ENCODE assay signal across 35 cellular contexts in the genomic region with DNA sequence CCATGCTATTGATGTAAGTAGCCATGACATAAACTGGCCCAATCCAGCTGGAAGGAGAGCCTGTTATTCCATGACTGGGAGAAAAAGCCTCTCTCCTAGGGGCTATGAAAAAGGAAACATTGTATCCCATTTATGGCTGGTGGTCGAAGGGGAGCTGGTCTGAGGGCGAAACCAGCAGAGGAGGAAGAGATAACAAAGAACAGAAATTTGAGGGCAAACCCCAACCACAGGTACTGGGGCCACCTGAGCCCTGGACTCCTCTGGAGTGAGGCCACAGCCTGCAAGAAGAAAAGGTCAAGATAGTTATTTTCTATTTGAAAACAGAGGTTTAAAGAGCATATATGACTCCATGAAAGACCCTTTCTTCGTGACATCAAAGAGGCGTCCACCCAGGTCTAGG.
DNase-seq lines count a peak whose midpoint lies in the region; ATAC-seq and TF ChIP-seq lines count a peak whose summit lies in the region.
"Had no signal": no experiment of that assay in that cellular context is flagged by ENCODE, and none has a peak within 500 bp of the region (broad histone marks: within the 10 kb centered on the region; RNA-seq: fewer than 3 reads in every experiment).

No MANE protein-coding gene starts in this region.

- no peak overlapping the region for H3K27ac Mint-ChIP-seq in activated naive CD4-positive, alpha-beta T cell treated with anti-CD3 and anti-CD28 coated beads for 36 hours
- H3K27ac Mint-ChIP-seq in type B pancreatic cell = no peak overlapping the region
- H3K27ac Mint-ChIP-seq: B cell; CD4-positive, alpha-beta memory T cell; CD4-positive, alpha-beta T cell; CD4-positive, CD25-positive, alpha-beta regulatory T cell; CD8-positive, alpha-beta memory T cell; CD8-positive, alpha-beta T cell had no signal

- H3K27ac ChIP-seq in esophagus muscularis mucosa (replicated peaks in 1 of 4) (no peak overlapping the region), mesendoderm (ENCODE audit: low read depth, low read length) (no peak overlapping the region), neuronal stem cell (replicated peaks; ENCODE audit: low read length) (no peak overlapping the region), thyroid gland (peak overlapping the region in 2 of 3 donors; percentile 41 to 48)
- H3K27ac ChIP-seq: 22Rv1; A549; BLaER1; BLaER1 treated with 17β-estradiol and CSF1 and Interleukin-3, amounts not matched to agents 10 nM and 100 nM; C4-2B had no signal

- no peaks in the 10 kb centered on the region for H3K4me1 ChIP-seq in esophagus muscularis mucosa
- peaks cover 10% of the 10 kb centered on the region for H3K4me1 ChIP-seq in mesendoderm (ENCODE audit: control insufficient read depth, low read depth, low read length)
- peaks cover 0 to 4% of the 10 kb centered on the region in 2 donors for H3K4me1 ChIP-seq in neuronal stem cell (ENCODE audit: control insufficient read depth in 2 of 2, insufficient read depth in 1 of 2, low read depth in 1 of 2, low read length in 2 of 2)
- peaks cover 8 to 11% of the 10 kb centered on the region in 2 donors for H3K4me1 ChIP-seq in thyroid gland
- H3K4me1 ChIP-seq: A549, BE2C, BLaER1 had no signal

- WGBS in esophagus muscularis mucosa = 93% methylated on average over 4 of the region's 4 CpGs
- no CpG with 5 or more reads among the region's 4 CpGs for WGBS in mesendoderm (ENCODE audit: extremely low coverage, insufficient coverage, low lambda C conversion rate)
- WGBS in neuronal stem cell (ENCODE audit: extremely low coverage in 2 of 2, insufficient read length in 2 of 2, insufficient replicate concordance in 1 of 2), 2 donors = no CpG with 5 or more reads among the region's 4 CpGs
- WGBS in thyroid gland, 2 donors = 95% methylated on average over 4 of the region's 4 CpGs

- H3K23ac ChIP-seq in mesendoderm (ENCODE audit: low read length) (no peak overlapping the region), neuronal stem cell (ENCODE audit: low read depth, low read length, poor library complexity) (no peak overlapping the region)

- H2BK12ac ChIP-seq in neuronal stem cell (ENCODE audit: low read length) = no peak overlapping the region

- TF ChIP-seq EP300 in esophagus muscularis mucosa (IDR thresholded peaks at IDR 0.05) = no peak

- no peak for TF ChIP-seq CTCF in esophagus muscularis mucosa (IDR thresholded peaks at IDR 0.05)
- TF ChIP-seq CTCF in thyroid gland (IDR thresholded peaks at IDR 0.05) = no peak
- TF ChIP-seq CTCF in type B pancreatic cell (conservative IDR thresholded peaks at IDR 0.05) = no peak

- H2BK15ac ChIP-seq in mesendoderm (replicated peaks; ENCODE audit: low read depth) (peak overlapping the region; percentile 25), neuronal stem cell (ENCODE audit: low read length) (no peak overlapping the region)

- H4K8ac ChIP-seq in mesendoderm (ENCODE audit: low read depth, low read length) (no peak overlapping the region), neuronal stem cell (ENCODE audit: low read depth, low read length) (no peak overlapping the region)

- no peak overlapping the region for H3K4ac ChIP-seq in mesendoderm (ENCODE audit: low read depth, low read length)
- no peak overlapping the region for H3K4ac ChIP-seq in neuronal stem cell (ENCODE audit: low read length)

- no peaks in the 10 kb centered on the region for H3K79me1 ChIP-seq in mesendoderm (ENCODE audit: low read length)
- H3K79me1 ChIP-seq in neuronal stem cell (ENCODE audit: low read depth, low read length) = no peaks in the 10 kb centered on the region

- H3K79me2 ChIP-seq in mesendoderm (ENCODE audit: control insufficient read depth, insufficient read depth, low read length) = no peaks in the 10 kb centered on the region

- no peak for ATAC-seq in HG03139 (IDR thresholded peaks at IDR 0.05; ENCODE audit: unreplicated experiment)
- ATAC-seq: A549; CD8-positive, alpha-beta T cell had no signal

- H2AK5ac ChIP-seq in mesendoderm (ENCODE audit: low read length) (no peak overlapping the region), neuronal stem cell (ENCODE audit: low read depth, low read length) (no peak overlapping the region)

- H3K9me3 ChIP-seq in esophagus muscularis mucosa (peaks cover 0 to 6% (median 2%) of the 10 kb centered on the region in 4 donors), neuronal stem cell (replicated peaks in 1 of 2; ENCODE audit: control insufficient read depth in 2 of 2, insufficient read depth in 1 of 2, low read depth in 1 of 2, low read length in 2 of 2) (no peaks in the 10 kb centered on the region), thyroid gland (no peaks in the 10 kb centered on the region)
- H3K9me3 ChIP-seq: BE2C had no signal

- H3K4me2 ChIP-seq in mesendoderm (ENCODE audit: low read length) (no peak overlapping the region), neuronal stem cell (ENCODE audit: insufficient read depth, low read length, poor library complexity, severe bottlenecking) (no peak overlapping the region)
- H3K4me2 ChIP-seq: A549; BLaER1; BLaER1 treated with 17β-estradiol and CSF1 and Interleukin-3, amounts not matched to agents 10 nM and 100 nM had no signal

- no peak overlapping the region for H4K5ac ChIP-seq in mesendoderm (ENCODE audit: low read length)

- no peak overlapping the region for H3K18ac ChIP-seq in mesendoderm (ENCODE audit: low read length)
- H3K18ac ChIP-seq in neuronal stem cell (ENCODE audit: low read length) = no peak overlapping the region

- H2BK120ac ChIP-seq in mesendoderm (ENCODE audit: low read depth, low read length) (no peak overlapping the region), neuronal stem cell (ENCODE audit: low read depth, low read length) (no peak overlapping the region)

- H3K9ac ChIP-seq in mesendoderm (ENCODE audit: low read length) = no peak overlapping the region
- no peak overlapping the region for H3K9ac ChIP-seq in neuronal stem cell (ENCODE audit: low read depth, low read length, poor library complexity)
- H3K9ac ChIP-seq: BLaER1; BLaER1 treated with 17β-estradiol and CSF1 and Interleukin-3, amounts not matched to agents 10 nM and 100 nM had no signal

- TF ChIP-seq POLR2A in esophagus muscularis mucosa (IDR thresholded peaks at IDR 0.05; ENCODE audit: low read depth) (no peak), thyroid gland (IDR thresholded peaks at IDR 0.05) (no peak)

- H3K27me3 Mint-ChIP-seq in activated naive CD4-positive, alpha-beta T cell treated with anti-CD3 and anti-CD28 coated beads for 36 hours (ENCODE audit: low read depth) = peaks cover 6% of the 10 kb centered on the region
- H3K27me3 Mint-ChIP-seq in type B pancreatic cell = peaks cover 5% of the 10 kb centered on the region

- H3K27me3 ChIP-seq in esophagus muscularis mucosa = no peaks in the 10 kb centered on the region
- no peaks in the 10 kb centered on the region for H3K27me3 ChIP-seq in mesendoderm (ENCODE audit: insufficient read depth, low read length, poor library complexity)
- H3K27me3 ChIP-seq in neuronal stem cell (ENCODE audit: control insufficient read depth in 3 of 3, insufficient read depth in 3 of 3, low read depth in 1 of 3, low read length in 3 of 3) = no peaks in the 10 kb centered on the region
- H3K27me3 ChIP-seq in thyroid gland = no peaks in the 10 kb centered on the region
- H3K27me3 ChIP-seq: BE2C; BLaER1; BLaER1 treated with 17β-estradiol and CSF1 and Interleukin-3, amounts not matched to agents 10 nM and 100 nM had no signal

- intact Hi-C loops in esophagus muscularis mucosa (cut with DNase I) (no loop called here), thyroid gland (cut with DNase I) (no loop called here)
- intact Hi-C loops in activated naive CD4-positive, alpha-beta T cell treated with anti-CD3 and anti-CD28 coated beads for 36 hours (cut with micrococcal nuclease) = no loop called here

- no peak overlapping the region for H3K14ac ChIP-seq in neuronal stem cell (ENCODE audit: low read length)

- no peak overlapping the region for H3K4me3 ChIP-seq in esophagus muscularis mucosa
- H3K4me3 ChIP-seq in mesendoderm (ENCODE audit: low read length) = no peak overlapping the region
- H3K4me3 ChIP-seq in neuronal stem cell (ENCODE audit: low read length in 2 of 2) = no peak overlapping the region
- H3K4me3 ChIP-seq in thyroid gland (replicated peaks in 1 of 3) = no peak overlapping the region
- H3K4me3 ChIP-seq: A549; BLaER1; BLaER1 treated with 17β-estradiol and CSF1 and Interleukin-3, amounts not matched to agents 10 nM and 100 nM had no signal

- CTCF ChIA-PET in activated naive CD4-positive, alpha-beta T cell treated with anti-CD3 and anti-CD28 coated beads for 36 hours (lab: Charles Lee) = no interaction called here

- H3K36me3 Mint-ChIP-seq in activated naive CD4-positive, alpha-beta T cell treated with anti-CD3 and anti-CD28 coated beads for 36 hours (ENCODE audit: low read depth) = no peaks in the 10 kb centered on the region
- no peaks in the 10 kb centered on the region for H3K36me3 Mint-ChIP-seq in type B pancreatic cell
- H3K36me3 Mint-ChIP-seq: CD4-positive, alpha-beta memory T cell; CD4-positive, CD25-positive, alpha-beta regulatory T cell; CD8-positive, alpha-beta memory T cell; CD8-positive, alpha-beta T cell had no signal

- H4K91ac ChIP-seq in neuronal stem cell (ENCODE audit: low read depth, low read length, poor library complexity) = no peak overlapping the region

- peak; percentile 75 for DNase-seq in esophagus muscularis mucosa (ENCODE audit: extremely low spot score)
- no peak for DNase-seq in mesendoderm
- no peak for DNase-seq in neuronal stem cell (ENCODE audit: low spot score)
- DNase-seq in thyroid gland = no peak
- no peak for DNase-seq in activated naive CD4-positive, alpha-beta T cell treated with anti-CD3 and anti-CD28 coated beads for 36 hours
- no peak for DNase-seq in NCI-H2196 treated with DMSO at 0.1 percent for 48 hours (lab: John Stamatoyannopoulos, UW; ENCODE audit: unreplicated experiment)
- DNase-seq in type B pancreatic cell (ENCODE audit: extremely low spot score, unreplicated experiment) = no peak
- DNase-seq: 8988T; ACHN; AML-193; BE2C; C1 segment of cervical spinal cord; Caco-2; Calu3; CD4-positive, alpha-beta memory T cell; CD4-positive, alpha-beta T cell; CD4-positive, CD25-positive, alpha-beta regulatory T cell; CD8-positive, alpha-beta memory T cell; CD8-positive, alpha-beta T cell; COR-L47; DMS 273 treated with DMSO at 0.1 percent for 48 hours; DMS153; DMS53; DMS79; DMS79 treated with DMSO at 0.1 percent for 48 hours; DND-41; EL had no signal

- no peaks in the 10 kb centered on the region for H3K36me3 ChIP-seq in esophagus muscularis mucosa
- no peaks in the 10 kb centered on the region for H3K36me3 ChIP-seq in mesendoderm (ENCODE audit: control insufficient read depth, insufficient read depth, low read length)
- H3K36me3 ChIP-seq in neuronal stem cell (replicated peaks in 1 of 2; ENCODE audit: control insufficient read depth in 2 of 2, insufficient read depth in 2 of 2, low read length in 2 of 2) = no peaks in the 10 kb centered on the region
- no peaks in the 10 kb centered on the region for H3K36me3 ChIP-seq in thyroid gland
- H3K36me3 ChIP-seq: BE2C; BLaER1; BLaER1 treated with 17β-estradiol and CSF1 and Interleukin-3, amounts not matched to agents 10 nM and 100 nM had no signal

- H2AFZ ChIP-seq in neuronal stem cell (ENCODE audit: low read length) = peak overlapping the region; percentile 53

- H3K56ac ChIP-seq in mesendoderm (ENCODE audit: low read length) = no peak overlapping the region

- no peaks in the 10 kb centered on the region for H3K4me1 Mint-ChIP-seq in activated naive CD4-positive, alpha-beta T cell treated with anti-CD3 and anti-CD28 coated beads for 36 hours (ENCODE audit: low read depth)
- peaks cover 5% of the 10 kb centered on the region for H3K4me1 Mint-ChIP-seq in type B pancreatic cell (ENCODE audit: unreplicated experiment)
- H3K4me1 Mint-ChIP-seq: B cell; CD4-positive, CD25-positive, alpha-beta regulatory T cell; CD8-positive, alpha-beta memory T cell had no signal

- H3K9me3 Mint-ChIP-seq in activated naive CD4-positive, alpha-beta T cell treated with anti-CD3 and anti-CD28 coated beads for 36 hours = peaks cover 7% of the 10 kb centered on the region
- no peaks in the 10 kb centered on the region for H3K9me3 Mint-ChIP-seq in type B pancreatic cell

- H2BK5ac ChIP-seq in mesendoderm (ENCODE audit: low read length) (no peak overlapping the region), neuronal stem cell (ENCODE audit: low read length) (no peak overlapping the region)

- no peak overlapping the region for H3K4me3 Mint-ChIP-seq in activated naive CD4-positive, alpha-beta T cell treated with anti-CD3 and anti-CD28 coated beads for 36 hours
- no peak overlapping the region for H3K4me3 Mint-ChIP-seq in type B pancreatic cell
- H3K4me3 Mint-ChIP-seq: B cell; CD14-positive monocyte; CD4-positive, alpha-beta memory T cell; CD4-positive, alpha-beta T cell; CD4-positive, CD25-positive, alpha-beta regulatory T cell; CD8-positive, alpha-beta memory T cell; CD8-positive, alpha-beta T cell had no signal

Comparison
In these comparisons a context has a peak if more than half of its experiments do, and no peak if none do; other contexts are left out.
1. H3K27ac ChIP-seq: peak in thyroid gland (2 of 3); none in esophagus muscularis mucosa (0 of 4), mesendoderm (single experiment) and neuronal stem cell (single experiment).